Comparison of ENCODE assay signal across 16 cellular contexts in genomic region chr1:107940178-107940577, GRCh38.
"Had no signal": no experiment of that assay in that cellular context is flagged by ENCODE, and none has a peak within 500 bp of the region (broad histone marks: within the 10 kb centered on the region; RNA-seq: fewer than 3 reads in every experiment).

No MANE protein-coding gene starts in this region.

- H3K4me1 ChIP-seq: parathyroid adenoma, uterus had no signal

- DNase-seq: activated CD4-positive, alpha-beta T cell treated with anti-CD3 and anti-CD28 coated beads, Interleukin-2, amount 50 U/mL, for 1 hour; activated T-cell treated with anti-CD3 and anti-CD28 coated beads, Interleukin-2, amount 50 U/mL, for 1 hour; body of pancreas; head of caudate nucleus; islet precursor cell; left lung; mesendoderm; retina; thyroid gland; uterus had no signal

- H3K27me3 Mint-ChIP-seq: activated naive CD4-positive, alpha-beta T cell treated with anti-CD3 and anti-CD28 coated beads, Interleukin-2, amount 50 U/mL, for 24 hours had no signal

- H3K27ac Mint-ChIP-seq: activated naive CD4-positive, alpha-beta T cell treated with anti-CD3 and anti-CD28 coated beads, Interleukin-2, amount 50 U/mL, for 24 hours; stimulated activated effector memory CD8-positive, alpha-beta T cell treated with anti-CD3 and anti-CD28 coated beads, Interleukin-12 subunit alpha, Interleukin-12 subunit beta, amount 100 ng/mL, for 72 hours; T-helper 2 cell treated with Interferon-gamma antibody and Interleukin-4, amounts not matched to agents 5 μg/mL and 100 μg/mL, for 36 hours had no signal

- ATAC-seq: esophagus mucosa; left lung; stimulated activated effector memory CD8-positive, alpha-beta T cell treated with anti-CD3 and anti-CD28 coated beads, Interleukin-12 subunit alpha, Interleukin-12 subunit beta, amount 100 ng/mL, for 72 hours had no signal

- H3K27ac ChIP-seq: parathyroid adenoma, uterus had no signal

- H3K36me3 Mint-ChIP-seq: stimulated activated effector memory CD8-positive, alpha-beta T cell treated with anti-CD3 and anti-CD28 coated beads, Interleukin-12 subunit alpha, Interleukin-12 subunit beta, amount 100 ng/mL, for 72 hours had no signal

- H3K27me3 ChIP-seq: body of pancreas, left lung, thyroid gland, uterus had no signal

- H3K9me3 ChIP-seq: body of pancreas, left lung, thyroid gland, uterus had no signal

- H3K9me3 Mint-ChIP-seq: activated naive CD4-positive, alpha-beta T cell treated with anti-CD3 and anti-CD28 coated beads, Interleukin-2, amount 50 U/mL, for 24 hours; T-helper 2 cell treated with Interferon-gamma antibody and Interleukin-4, amounts not matched to agents 5 μg/mL and 100 μg/mL, for 36 hours had no signal

- H3K36me3 ChIP-seq: left lung, thyroid gland, uterus had no signal

- H3K9ac ChIP-seq: parathyroid adenoma had no signal

- H3K79me2 ChIP-seq: parathyroid adenoma had no signal

- H3K4me3 Mint-ChIP-seq: activated naive CD4-positive, alpha-beta T cell treated with anti-CD3 and anti-CD28 coated beads, Interleukin-2, amount 50 U/mL, for 24 hours; stimulated activated effector memory CD8-positive, alpha-beta T cell treated with anti-CD3 and anti-CD28 coated beads, Interleukin-12 subunit alpha, Interleukin-12 subunit beta, amount 100 ng/mL, for 72 hours; T-helper 2 cell treated with Interferon-gamma antibody and Interleukin-4, amounts not matched to agents 5 μg/mL and 100 μg/mL, for 36 hours had no signal

- H2AFZ ChIP-seq: parathyroid adenoma had no signal

- H3K4me2 ChIP-seq: smooth muscle cell had no signal

- H3K4me3 ChIP-seq: body of pancreas, left lung, smooth muscle cell, thyroid gland, uterus had no signal
